ENCODE assay signal across 8 cellular contexts in genomic region chr3:63911901-63912767, GRCh38. TPM values are rescaled to one million over a fixed set of nuclear protein-coding genes. Genes with fewer than 3 reads are reported as not detected.
DNase-seq lines count a peak whose midpoint lies in the region; ATAC-seq and TF ChIP-seq lines count a peak whose summit lies in the region.

Gene SCAANT1, minus strand, starts transcription at chr3:63912383.

- H3K4me3 Mint-ChIP-seq in activated naive CD4-positive, alpha-beta T cell treated with anti-CD3 and anti-CD28 coated beads, Interleukin-2, amount 50 U/mL, for 24 hours, result peak within 1 kb of the TSS; percentile 96

- TF ChIP-seq CTCF in omental fat pad (IDR thresholded peaks at IDR 0.05), result no peak

- H3K9me3 Mint-ChIP-seq in activated naive CD4-positive, alpha-beta T cell treated with anti-CD3 and anti-CD28 coated beads, Interleukin-2, amount 50 U/mL, for 24 hours, result no peaks in the 10 kb centered on the region

- ATAC-seq in GM21825 (IDR thresholded peaks at IDR 0.05; ENCODE audit: unreplicated experiment) (peak; percentile 78), omental fat pad (ENCODE audit: low FRiP score) (peak; percentile 93)

- H3K36me3 Mint-ChIP-seq in activated naive CD4-positive, alpha-beta T cell treated with anti-CD3 and anti-CD28 coated beads, Interleukin-2, amount 50 U/mL, for 24 hours, result peaks cover 6% of the 10 kb centered on the region

- in situ Hi-C loops in G401 (cut with HindIII; ENCODE audit: low sequenced_read_pairs), result no loop called here

- H3K9me3 ChIP-seq in KOPT-K1 (ENCODE audit: insufficient read depth, low read length, poor library complexity, severe bottlenecking) (no peaks in the 10 kb centered on the region), SK-N-MC (ENCODE audit: low read depth, low read length) (no peaks in the 10 kb centered on the region)

- H3K36me3 ChIP-seq in KOPT-K1 (ENCODE audit: insufficient read depth, low read length) (peaks cover 26% of the 10 kb centered on the region), SK-N-MC (ENCODE audit: insufficient read depth, low read length) (peaks cover 4% of the 10 kb centered on the region; the same call in 1 of the 2 replicates)

- peak; percentile 74 for DNase-seq in G401 (ENCODE audit: low spot score)
- peak; percentile 5 for DNase-seq in SK-N-MC (ENCODE audit: low read depth, low spot score)
- DNase-seq in globus pallidus (ENCODE audit: low spot score), result peak; percentile 83
- DNase-seq in omental fat pad (ENCODE audit: low spot score), result peak; percentile 57

- H3K27me3 Mint-ChIP-seq in activated naive CD4-positive, alpha-beta T cell treated with anti-CD3 and anti-CD28 coated beads, Interleukin-2, amount 50 U/mL, for 24 hours, result no peaks in the 10 kb centered on the region

- peak within 1 kb of the TSS; percentile 94 for H3K27ac Mint-ChIP-seq in activated naive CD4-positive, alpha-beta T cell treated with anti-CD3 and anti-CD28 coated beads, Interleukin-2, amount 50 U/mL, for 24 hours

- H3K27ac ChIP-seq in KOPT-K1 (ENCODE audit: low read depth, low read length, poor library complexity, severe bottlenecking), result peak within 1 kb of the TSS; percentile 88
- H3K27ac ChIP-seq in SK-N-MC, result no peak within 1 kb of the TSS
- peak within 1 kb of the TSS; percentile 40 for H3K27ac ChIP-seq in temporal lobe (ENCODE audit: low read depth, low read length)

- H3K4me1 Mint-ChIP-seq in activated naive CD4-positive, alpha-beta T cell treated with anti-CD3 and anti-CD28 coated beads, Interleukin-2, amount 50 U/mL, for 24 hours, result peaks cover 49% of the 10 kb centered on the region

- peak within 1 kb of the TSS; percentile 76 for H3K4me3 ChIP-seq in SK-N-MC

- peak within 1 kb of the TSS; percentile 63 for H3K9ac ChIP-seq in SK-N-MC (ENCODE audit: insufficient read length)

RNA-seq across cellular contexts. Expression of gene SCAANT1, which starts in this region (rescaled TPM):
- not detected in 2 replicates for total RNA-seq in G401 (2014; rRNA removed; shearing (Covaris generic))
- not detected for total RNA-seq in omental fat pad
- not detected for total RNA-seq in temporal lobe

Comparison
In these comparisons a context has a peak if more than half of its experiments do, and no peak if none do; other contexts are left out.
1. Peak in DNase-seq in G401; RNA of the gene not detected or under 1 TPM.
2. Peak in DNase-seq and ATAC-seq in omental fat pad; RNA of the gene not detected or under 1 TPM.
3. DNase-seq: peak in every context shown above with its lines; median percentile 83 in globus pallidus; 74 in G401; 57 in omental fat pad; 5 in SK-N-MC.